ENCODE assay signal across 20 cellular contexts in genomic region chr5:175470756-175471155, GRCh38. TPM values are rescaled to one million over a fixed set of nuclear protein-coding genes. Genes with fewer than 3 reads are reported as not detected.
"Had no signal": no experiment of that assay in that cellular context is flagged by ENCODE, and none has a peak within 500 bp of the region (broad histone marks: within the 10 kb centered on the region; RNA-seq: fewer than 3 reads in every experiment).

No MANE protein-coding gene starts in this region.

- H3K9me3 Mint-ChIP-seq: activated CD4-positive, alpha-beta T cell treated with anti-CD3 and anti-CD28 coated beads, Interleukin-2, amount 10 ng/mL, durations not matched to agents 7 days and 5 days; activated naive CD8-positive, alpha-beta T cell treated with anti-CD3 and anti-CD28 coated beads, Interleukin-2, amount 50 U/mL, for 24 hours; memory B cell; nephron progenitor cell; stimulated activated effector memory CD8-positive, alpha-beta T cell treated with anti-CD3 and anti-CD28 coated beads, Interleukin-12 subunit alpha, Interleukin-12 subunit beta, amount 100 ng/mL, for 72 hours; type B pancreatic cell had no signal

- H3K4me1 Mint-ChIP-seq: memory B cell had no signal

- H3K4me3 Mint-ChIP-seq: activated CD4-positive, alpha-beta T cell treated with anti-CD3 and anti-CD28 coated beads, Interleukin-2, amount 10 ng/mL, durations not matched to agents 7 days and 5 days; activated CD8-positive, alpha-beta memory T cell treated with anti-CD3 and anti-CD28 coated beads, Interleukin-2, amount 10 ng/mL, durations not matched to agents 7 days and 5 days; activated CD8-positive, alpha-beta T cell treated with anti-CD3 and anti-CD28 coated beads for 36 hours; activated naive CD8-positive, alpha-beta T cell treated with anti-CD3 and anti-CD28 coated beads, Interleukin-2, amount 50 U/mL, for 24 hours; memory B cell; nephron progenitor cell; type B pancreatic cell had no signal

- H3K27ac Mint-ChIP-seq: activated CD4-positive, alpha-beta T cell treated with anti-CD3 and anti-CD28 coated beads, Interleukin-2, amount 10 ng/mL, durations not matched to agents 7 days and 5 days; activated CD8-positive, alpha-beta memory T cell treated with anti-CD3 and anti-CD28 coated beads, Interleukin-2, amount 10 ng/mL, durations not matched to agents 7 days and 5 days; activated CD8-positive, alpha-beta T cell treated with anti-CD3 and anti-CD28 coated beads for 36 hours; memory B cell; nephron progenitor cell; type B pancreatic cell had no signal

- H3K27me3 Mint-ChIP-seq: activated CD8-positive, alpha-beta T cell treated with anti-CD3 and anti-CD28 coated beads for 36 hours had no signal

- DNase-seq: activated CD4-positive, alpha-beta T cell treated with anti-CD3 and anti-CD28 coated beads, Interleukin-2, amount 10 ng/mL, durations not matched to agents 7 days and 5 days; activated CD4-positive, CD25-positive, alpha-beta regulatory T cell treated with anti-CD3 and anti-CD28 coated beads, Interleukin-2, amount 50 U/mL, for 72 hours; activated CD8-positive, alpha-beta memory T cell treated with anti-CD3 and anti-CD28 coated beads, Interleukin-2, amount 10 ng/mL, durations not matched to agents 7 days and 5 days; activated CD8-positive, alpha-beta T cell treated with anti-CD3 and anti-CD28 coated beads for 36 hours; activated effector memory CD4-positive, alpha-beta T cell treated with anti-CD3 and anti-CD28 coated beads, Interleukin-2, amount 50 U/mL, for 16 hours; activated naive CD4-positive, alpha-beta T cell treated with anti-CD3 and anti-CD28 coated beads, Interleukin-2, amount 50 U/mL, for 16 hours; activated naive CD8-positive, alpha-beta T cell treated with anti-CD3 and anti-CD28 coated beads, Interleukin-2, amount 50 U/mL, for 24 hours; activated T-cell treated with anti-CD3 and anti-CD28 coated beads for 4 hours; body of pancreas; erythroblast; left ventricle myocardium inferior; mucosa of descending colon; nephron progenitor cell; right lobe of liver; stimulated activated CD4-positive, alpha-beta T cell treated with anti-CD3 and anti-CD28 coated beads, Interleukin-1b, Interleukin-23, amount 100 ng/mL, for 48 hours; T-helper 1 cell; WERI-Rb-1 had no signal

- ATAC-seq: body of pancreas, mucosa of descending colon, right lobe of liver had no signal

- H3K36me3 Mint-ChIP-seq: activated CD8-positive, alpha-beta memory T cell treated with anti-CD3 and anti-CD28 coated beads, Interleukin-2, amount 10 ng/mL, durations not matched to agents 7 days and 5 days; memory B cell; stimulated activated effector memory CD8-positive, alpha-beta T cell treated with anti-CD3 and anti-CD28 coated beads, Interleukin-12 subunit alpha, Interleukin-12 subunit beta, amount 100 ng/mL, for 72 hours; type B pancreatic cell had no signal

RNA-seq across cellular contexts. Expression of gene DRD1, which starts 26.8 kb away (rescaled TPM):
- total RNA-seq: activated CD4-positive, alpha-beta T cell treated with anti-CD3 and anti-CD28 coated beads, Interleukin-2, amount 10 ng/mL, durations not matched to agents 7 days and 5 days; activated CD8-positive, alpha-beta memory T cell treated with anti-CD3 and anti-CD28 coated beads, Interleukin-2, amount 10 ng/mL, durations not matched to agents 7 days and 5 days; activated CD8-positive, alpha-beta T cell treated with anti-CD3 and anti-CD28 coated beads for 36 hours; body of pancreas; left ventricle myocardium inferior had no signal
